In genomic region chr2:38948995-38949394, GRCh38 we compare ENCODE assay signal across 18 cellular contexts. TPM values are rescaled to one million over a fixed set of nuclear protein-coding genes. Genes with fewer than 3 reads are reported as not detected.
A peak's percentile ranks its signal among the peaks of the same experiment; 100 is the strongest.
DNase-seq lines count a peak whose midpoint lies in the region; ATAC-seq, FAIRE-seq and TF ChIP-seq lines count a peak whose summit lies in the region.
"Had no signal": no experiment of that assay in that cellular context is flagged by ENCODE, and none has a peak within 500 bp of the region (broad histone marks: within the 10 kb centered on the region; RNA-seq: fewer than 3 reads in every experiment).

No MANE protein-coding gene starts in this region.

- no peak for TF ChIP-seq RAD21 in H1 (IDR thresholded peaks at IDR 0.05 in 1 of 2, conservative IDR thresholded peaks at IDR 0.05 in 1 of 2; ENCODE audit: low read depth in 2 of 2, low read length in 2 of 2)

- H3K36me3 ChIP-seq in OCI-LY7 (ENCODE audit: insufficient read depth, low read length) (no peaks in the 10 kb centered on the region), H1 (ENCODE audit: control insufficient read depth in 2 of 4, insufficient read depth in 4 of 4, low read length in 3 of 4) (no peaks in the 10 kb centered on the region), neuronal stem cell (replicated peaks in 1 of 2; ENCODE audit: control insufficient read depth in 2 of 2, insufficient read depth in 2 of 2, low read length in 2 of 2) (no peaks in the 10 kb centered on the region), smooth muscle cell (ENCODE audit: low read depth) (no peaks in the 10 kb centered on the region)
- H3K36me3 ChIP-seq: BE2C had no signal

- H3K27me3 ChIP-seq in H1 (replicated peaks in 1 of 4; ENCODE audit: control insufficient read depth in 3 of 4, extremely low read depth in 1 of 4, insufficient read depth in 3 of 4, low read length in 3 of 4) (no peaks in the 10 kb centered on the region), neuronal stem cell (ENCODE audit: control insufficient read depth in 3 of 3, insufficient read depth in 3 of 3, low read depth in 1 of 3, low read length in 3 of 3) (no peaks in the 10 kb centered on the region), smooth muscle cell (ENCODE audit: low read depth) (no peaks in the 10 kb centered on the region)
- H3K27me3 ChIP-seq: BE2C had no signal

- H3K4ac ChIP-seq in H1 (replicated peaks; ENCODE audit: insufficient read length, low read depth, low read length), result no peak overlapping the region
- H3K4ac ChIP-seq in neuronal stem cell (ENCODE audit: low read length), result no peak overlapping the region

- no peak overlapping the region for H3K4me2 ChIP-seq in OCI-LY7 (ENCODE audit: low read length)
- H3K4me2 ChIP-seq in H1 (ENCODE audit: insufficient read depth in 1 of 2, low read depth in 2 of 2, low read length in 2 of 2), result no peak overlapping the region
- no peak overlapping the region for H3K4me2 ChIP-seq in neuronal stem cell (ENCODE audit: insufficient read depth, low read length, poor library complexity, severe bottlenecking)
- H3K4me2 ChIP-seq in smooth muscle cell, result no peak overlapping the region
- H3K4me2 ChIP-seq: A549 had no signal

- no peak overlapping the region for H3K18ac ChIP-seq in H1 (ENCODE audit: extremely low read depth, low read length)
- H3K18ac ChIP-seq in neuronal stem cell (ENCODE audit: low read length), result no peak overlapping the region

- CTCF ChIA-PET in OCI-LY7 (lab: Charles Lee; ENCODE audit: unreplicated experiment), result no interaction called here
- CTCF ChIA-PET in H1 (lab: Charles Lee; ENCODE audit: partially characterized antibody), result interaction anchor here (0.9 to 6.2 kb wide), 9 partner anchors 10 to 279 kb away, joined by 4 to 64 read pairs (median 9); no protein-coding TSS in a partner anchor

- no peak for TF ChIP-seq CTCF in OCI-LY7 (conservative IDR thresholded peaks at IDR 0.05; ENCODE audit: low read length)
- TF ChIP-seq CTCF in H1 (IDR thresholded peaks at IDR 0.05; ENCODE audit: control extremely low read depth in 1 of 3, insufficient read depth in 1 of 3, low read depth in 1 of 3, low read length in 3 of 3), result no peak
- no peak for TF ChIP-seq CTCF in smooth muscle cell (IDR thresholded peaks at IDR 0.05; ENCODE audit: borderline replicate concordance, insufficient read depth, poor library complexity, severe bottlenecking)

- H3K79me1 ChIP-seq in H1 (ENCODE audit: low read depth, low read length), result no peaks in the 10 kb centered on the region
- H3K79me1 ChIP-seq in neuronal stem cell (ENCODE audit: low read depth, low read length), result no peaks in the 10 kb centered on the region

- H4K8ac ChIP-seq in H1 (ENCODE audit: extremely low read depth, insufficient read depth, low read length) (no peak overlapping the region), neuronal stem cell (ENCODE audit: low read depth, low read length) (no peak overlapping the region)

- H2BK12ac ChIP-seq in H1 (ENCODE audit: low read depth, low read length), result no peak overlapping the region
- H2BK12ac ChIP-seq in neuronal stem cell (ENCODE audit: low read length), result no peak overlapping the region

- H2AFZ ChIP-seq in OCI-LY7 (ENCODE audit: low read length), result peak overlapping the region; percentile 41
- H2AFZ ChIP-seq in H1 (ENCODE audit: low read length), result peak overlapping the region; percentile 3; the same call in 1 of the 2 replicates
- H2AFZ ChIP-seq in neuronal stem cell (ENCODE audit: low read length), result peak overlapping the region; percentile 4
- no peak overlapping the region for H2AFZ ChIP-seq in smooth muscle cell (ENCODE audit: low read depth)

- WGBS in H1 (ENCODE audit: extremely low coverage in 1 of 2, insufficient coverage in 1 of 2, insufficient read length in 1 of 2, insufficient replicate concordance in 2 of 2, low coverage in 1 of 2, low lambda C conversion rate in 2 of 2, missing lambda C conversion rate in 1 of 2), 2 experiments, result 85% methylated on average over 4 of the region's 4 CpGs; no CpG with 5 or more reads in 1 of the 2 experiments
- no CpG with 5 or more reads among the region's 4 CpGs for WGBS in neuronal stem cell (ENCODE audit: extremely low coverage in 2 of 2, insufficient read length in 2 of 2, insufficient replicate concordance in 1 of 2), 2 donors
- WGBS in smooth muscle cell (ENCODE audit: low lambda C conversion rate), result 79% methylated on average over 4 of the region's 4 CpGs

- POLR2A ChIA-PET in OCI-LY7 (lab: Charles Lee), result interaction anchor here (0.6 kb wide), 1 partner anchor 272 kb away, joined by 3 read pairs; no protein-coding TSS in a partner anchor
- POLR2A ChIA-PET in H1 (lab: Charles Lee; ENCODE audit: partially characterized antibody), result no interaction called here

- H3K27me3 Mint-ChIP-seq in activated T-cell treated with anti-CD3 and anti-CD28 coated beads, Interleukin-2, amount 50 U/mL, for 72 hours (ENCODE audit: low read depth), result no peaks in the 10 kb centered on the region

- no peak overlapping the region for H3K14ac ChIP-seq in H1 (ENCODE audit: insufficient read length)
- H3K14ac ChIP-seq in neuronal stem cell (ENCODE audit: low read length), result no peak overlapping the region

- H3K27ac ChIP-seq in OCI-LY7 (ENCODE audit: low read depth, low read length, poor library complexity, severe bottlenecking) (no peak overlapping the region), H1 (ENCODE audit: low read depth, low read length) (no peak overlapping the region), neuronal stem cell (replicated peaks; ENCODE audit: low read length) (no peak overlapping the region), smooth muscle cell (ENCODE audit: low read depth) (no peak overlapping the region)
- H3K27ac ChIP-seq: A549, C4-2B had no signal

- H2BK5ac ChIP-seq in H1 (ENCODE audit: low read depth, low read length), result no peak overlapping the region
- no peak overlapping the region for H2BK5ac ChIP-seq in neuronal stem cell (ENCODE audit: low read length)

- H3K4me3 Mint-ChIP-seq in activated T-cell treated with anti-CD3 and anti-CD28 coated beads, Interleukin-2, amount 50 U/mL, for 72 hours, result no peak overlapping the region
- H3K4me3 Mint-ChIP-seq: CD8-positive, alpha-beta T cell; HFFc6 had no signal

- no peak overlapping the region for H2BK20ac ChIP-seq in H1 (ENCODE audit: low read length)

- no peaks in the 10 kb centered on the region for H3K4me1 ChIP-seq in OCI-LY7 (ENCODE audit: insufficient read depth, low read length, poor library complexity, severe bottlenecking)
- H3K4me1 ChIP-seq in H1 (replicated peaks in 1 of 4; ENCODE audit: control insufficient read depth in 3 of 4, insufficient read depth in 4 of 4, low read length in 3 of 4), result no peaks in the 10 kb centered on the region
- peaks cover 2 to 11% of the 10 kb centered on the region in 2 donors for H3K4me1 ChIP-seq in neuronal stem cell (ENCODE audit: control insufficient read depth in 2 of 2, insufficient read depth in 1 of 2, low read depth in 1 of 2, low read length in 2 of 2)
- no peaks in the 10 kb centered on the region for H3K4me1 ChIP-seq in smooth muscle cell (ENCODE audit: low read depth)
- H3K4me1 ChIP-seq: BE2C had no signal

- peaks cover 4% of the 10 kb centered on the region for H3F3A ChIP-seq in smooth muscle cell (ENCODE audit: low read depth)

- H4K20me1 ChIP-seq in OCI-LY7 (ENCODE audit: insufficient read depth, low read length) (no peaks in the 10 kb centered on the region), H1 (replicated peaks in 1 of 2; ENCODE audit: control insufficient read depth in 1 of 2, insufficient read depth in 2 of 2, low read length in 2 of 2) (no peaks in the 10 kb centered on the region), smooth muscle cell (ENCODE audit: low read depth) (no peaks in the 10 kb centered on the region)

- no peaks in the 10 kb centered on the region for H3K9me3 Mint-ChIP-seq in activated T-cell treated with anti-CD3 and anti-CD28 coated beads, Interleukin-2, amount 50 U/mL, for 72 hours
- H3K9me3 Mint-ChIP-seq: CD8-positive, alpha-beta T cell; HFFc6 had no signal

- no peak overlapping the region for H3K56ac ChIP-seq in H1 (replicated peaks; ENCODE audit: insufficient read length, low read depth, low read length)

- H3K27ac Mint-ChIP-seq in activated T-cell treated with anti-CD3 and anti-CD28 coated beads, Interleukin-2, amount 50 U/mL, for 72 hours, result no peak overlapping the region
- H3K27ac Mint-ChIP-seq: CD8-positive, alpha-beta T cell; HFFc6 had no signal

- intact Hi-C loops in OCI-LY7 (cut with micrococcal nuclease; ENCODE audit: unreplicated experiment), result loop anchor here (5.0 to 10.0 kb wide), 2 partner anchors 108 to 776 kb away; no protein-coding TSS in a partner anchor

- H4K91ac ChIP-seq in H1 (replicated peaks; ENCODE audit: insufficient read length, low read length), result no peak overlapping the region
- no peak overlapping the region for H4K91ac ChIP-seq in neuronal stem cell (ENCODE audit: low read depth, low read length, poor library complexity)

- H2BK120ac ChIP-seq in H1 (replicated peaks; ENCODE audit: low read depth, low read length), result no peak overlapping the region
- H2BK120ac ChIP-seq in neuronal stem cell (ENCODE audit: low read depth, low read length), result no peak overlapping the region

- H4K5ac ChIP-seq in H1 (ENCODE audit: insufficient read length, low read depth, low read length), result no peak overlapping the region

- H3K4me3 ChIP-seq in OCI-LY7 (ENCODE audit: low read depth, low read length, poor library complexity, severe bottlenecking), result no peak overlapping the region
- no peak overlapping the region for H3K4me3 ChIP-seq in H1 (ENCODE audit: extremely low read depth in 1 of 4, insufficient read depth in 2 of 4, low read depth in 3 of 4, low read length in 4 of 4)
- H3K4me3 ChIP-seq in neuronal stem cell (ENCODE audit: low read length in 2 of 2), result no peak overlapping the region
- H3K4me3 ChIP-seq in smooth muscle cell, result no peak overlapping the region
- H3K4me3 ChIP-seq: A549 had no signal

- H3K79me2 ChIP-seq in OCI-LY7 (ENCODE audit: insufficient read depth, low read depth, low read length) (no peaks in the 10 kb centered on the region), H1 (ENCODE audit: control insufficient read depth in 1 of 2, insufficient read depth in 2 of 2, low read length in 2 of 2) (no peaks in the 10 kb centered on the region), smooth muscle cell (ENCODE audit: low read depth) (no peaks in the 10 kb centered on the region)

- no peaks in the 10 kb centered on the region for H3K4me1 Mint-ChIP-seq in activated T-cell treated with anti-CD3 and anti-CD28 coated beads, Interleukin-2, amount 50 U/mL, for 72 hours (ENCODE audit: low read depth)

- no peaks in the 10 kb centered on the region for H3K9me2 ChIP-seq in OCI-LY7 (ENCODE audit: insufficient read depth, low read length)

- TF ChIP-seq EP300 in H1 (IDR thresholded peaks at IDR 0.05; ENCODE audit: borderline replicate concordance in 1 of 2, low read depth in 2 of 2, low read length in 2 of 2), result no peak

- BruUV-seq in OCI-LY7 (replicated peaks; lab: Mats Ljungman, UMichigan), result no TSS peak

- H3K23me2 ChIP-seq in H1 (ENCODE audit: low read depth, low read length), result no peaks in the 10 kb centered on the region; the same call in 1 of the 2 replicates

- DNase-seq in OCI-LY7 (ENCODE audit: low spot score) (no peak), H1 (ENCODE audit: low read depth in 1 of 2, low spot score in 2 of 2) (no peak), neuronal stem cell (ENCODE audit: low spot score) (no peak), NCI-H82 (lab: John Stamatoyannopoulos, UW) (no peak), smooth muscle cell (lab: John Stamatoyannopoulos, UW; ENCODE audit: unreplicated experiment) (no peak)
- no peak for DNase-seq in activated T-cell treated with anti-CD3 and anti-CD28 coated beads, Interleukin-2, amount 50 U/mL, for 72 hours
- DNase-seq: BE2C; Caco-2; CD8-positive, alpha-beta T cell; DND-41; GDM1; HCEC 1CT; HFFc6 had no signal

- H2BK15ac ChIP-seq in H1 (ENCODE audit: low read length), result no peak overlapping the region
- H2BK15ac ChIP-seq in neuronal stem cell (ENCODE audit: low read length), result no peak overlapping the region

- H3K9me3 ChIP-seq in OCI-LY7 (ENCODE audit: low read length), result no peaks in the 10 kb centered on the region
- no peaks in the 10 kb centered on the region for H3K9me3 ChIP-seq in H1 (ENCODE audit: insufficient read depth in 2 of 2, low read depth in 1 of 2, low read length in 1 of 2)
- no peaks in the 10 kb centered on the region for H3K9me3 ChIP-seq in neuronal stem cell (replicated peaks in 1 of 2; ENCODE audit: control insufficient read depth in 2 of 2, insufficient read depth in 1 of 2, low read depth in 1 of 2, low read length in 2 of 2)
- no peaks in the 10 kb centered on the region for H3K9me3 ChIP-seq in smooth muscle cell (replicated peaks; ENCODE audit: low read depth)
- H3K9me3 ChIP-seq: A549, BE2C, Caco-2 had no signal

- H3K9ac ChIP-seq in H1 (replicated peaks in 1 of 4; ENCODE audit: extremely low read depth in 1 of 4, low read depth in 3 of 4, low read length in 3 of 4), result no peak overlapping the region
- H3K9ac ChIP-seq in neuronal stem cell (ENCODE audit: low read depth, low read length, poor library complexity), result no peak overlapping the region
- H3K9ac ChIP-seq in smooth muscle cell (ENCODE audit: low read depth), result no peak overlapping the region

- H3K23ac ChIP-seq in H1 (ENCODE audit: insufficient read length) (no peak overlapping the region), neuronal stem cell (ENCODE audit: low read depth, low read length, poor library complexity) (no peak overlapping the region)

- no peak for TF ChIP-seq POLR2A in H1 (IDR thresholded peaks at IDR 0.05; ENCODE audit: control extremely low read depth in 1 of 2, low read depth in 2 of 2, low read length in 2 of 2)

- no peaks in the 10 kb centered on the region for H3K36me3 Mint-ChIP-seq in activated T-cell treated with anti-CD3 and anti-CD28 coated beads, Interleukin-2, amount 50 U/mL, for 72 hours (ENCODE audit: insufficient read depth in 2 of 2)
- H3K36me3 Mint-ChIP-seq: CD8-positive, alpha-beta T cell had no signal

- no peak overlapping the region for H2AK5ac ChIP-seq in H1 (ENCODE audit: low read depth, low read length)
- no peak overlapping the region for H2AK5ac ChIP-seq in neuronal stem cell (ENCODE audit: low read depth, low read length)

- no peak for ATAC-seq in activated T-cell treated with anti-CD3 and anti-CD28 coated beads, Interleukin-2, amount 50 U/mL, for 72 hours (replicated peaks in 1 of 2)
- ATAC-seq: A549; CD8-positive, alpha-beta T cell had no signal

- no peak for FAIRE-seq in H1 (lab: Jason Lieb, UNC)
- FAIRE-seq: A549, GM12892, HTR-8/SVneo had no signal

RNA-seq across cellular contexts. Expression of gene ARHGEF33, which starts 59.3 kb away (rescaled TPM):
- 0.38 TPM in 1 of 2 replicates, not detected in the other for total RNA-seq in OCI-LY7 (2014; rRNA removed; shearing (Covaris generic))
- total RNA-seq in OCI-LY7 (2022) (not detected in 2 replicates), smooth muscle cell (0.40 and 2.3 TPM in 2 replicates)
- 0.57 and 0.95 TPM in 2 replicates for total RNA-seq in H1 (2021; fragmentation: NEBNext Ultra II Directional; extraction: Animal tissue kit (Norgen Biotek cat#: 25700))
- polyA plus RNA-seq in H1 (2011; rRNA removed) (0.08 and 0.09 TPM in 2 replicates), smooth muscle cell (1.4 TPM in 1 of 2 replicates, not detected in the other)
- polyA plus RNA-seq in H1 (2011; cell fraction: cytosol; rRNA removed), result 0.16 TPM
- 0.23 TPM for polyA plus RNA-seq in H1 (2011; cell fraction: nucleus; rRNA removed)
- polyA plus RNA-seq in H1 (2012, experiment 1 of 2), result 0.12 to 0.70 TPM (median 0.58 TPM) in 4 replicates
- polyA plus RNA-seq in H1 (2012, experiment 2 of 2), result not detected
- 0.22 TPM for polyA plus RNA-seq in H1 (2013, experiment 1 of 2)
- polyA plus RNA-seq in H1 (2013, experiment 2 of 2), result 0.28 TPM
- 0.06 and 0.24 TPM in 2 replicates for polyA minus RNA-seq in H1 (2011; rRNA and poly(A)+ RNA removed)
- not detected for polyA minus RNA-seq in H1 (2011; cell fraction: cytosol; rRNA and poly(A)+ RNA removed)
- 1.00 TPM for polyA minus RNA-seq in H1 (2011; cell fraction: nucleus; rRNA and poly(A)+ RNA removed)
- 0.54 TPM for polyA plus RNA-seq in neuronal stem cell (2013, experiment 1 of 2)
- 0.47 TPM for polyA plus RNA-seq in neuronal stem cell (2013, experiment 2 of 2)
- under 1 TPM in 1 of 2 donors, not detected in 1; 0.58 TPM for total RNA-seq in activated T-cell treated with anti-CD3 and anti-CD28 coated beads, Interleukin-2, amount 50 U/mL, for 72 hours
- total RNA-seq: Caco-2; CD8-positive, alpha-beta T cell; H4 had no signal
